In genomic region chr4:123940604-123941003, GRCh38 we compare ENCODE assay signal across 8 cellular contexts.
"Had no signal": no experiment of that assay in that cellular context is flagged by ENCODE, and none has a peak within 500 bp of the region (broad histone marks: within the 10 kb centered on the region; RNA-seq: fewer than 3 reads in every experiment).

No MANE protein-coding gene starts in this region.

- H3K36me3 ChIP-seq: HAP-1 had no signal

- H3K9me3 Mint-ChIP-seq: HFFc6, IgD-negative memory B cell had no signal

- H3K36me3 Mint-ChIP-seq: IgD-negative memory B cell had no signal

- H3K4me3 ChIP-seq: GM23248, HAP-1 had no signal

- H3K27ac Mint-ChIP-seq: IgD-negative memory B cell had no signal

- H3K27ac ChIP-seq: HL-60 had no signal

- H3K9ac ChIP-seq: GM23248 had no signal

- FAIRE-seq: HepG2 had no signal

- H3K27me3 Mint-ChIP-seq: IgD-negative memory B cell had no signal

- H3K9me3 ChIP-seq: HAP-1 had no signal

- DNase-seq: GOT3, H7 had no signal

- H3K4me3 Mint-ChIP-seq: HFFc6, IgD-negative memory B cell had no signal

- H3K4me1 Mint-ChIP-seq: IgD-negative memory B cell had no signal
